In the genomic region with DNA sequence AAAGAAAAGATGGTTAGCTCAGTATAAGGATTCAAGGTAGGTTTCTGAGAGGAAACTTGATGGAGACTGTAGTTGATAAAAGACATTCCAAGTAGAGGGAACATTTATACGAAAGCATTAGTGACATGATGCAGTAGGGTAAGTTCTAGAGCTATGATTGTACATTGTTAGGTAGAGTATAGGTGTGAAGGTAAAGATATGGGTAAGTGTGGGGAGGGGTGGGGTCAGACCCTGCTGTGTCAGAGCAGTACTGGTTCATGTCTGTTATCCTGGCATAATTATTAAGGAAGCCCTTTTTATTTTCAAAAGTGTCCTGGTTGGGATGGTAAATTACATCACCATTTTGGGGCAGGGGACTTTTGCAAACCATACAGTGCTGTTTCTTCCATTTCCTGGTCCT, we compare ENCODE assay signal across 30 cellular contexts.
"Had no signal": no experiment of that assay in that cellular context is flagged by ENCODE, and none has a peak within 500 bp of the region (broad histone marks: within the 10 kb centered on the region; RNA-seq: fewer than 3 reads in every experiment).

No MANE protein-coding gene starts in this region.

- H3K4me1 Mint-ChIP-seq: activated B cell treated with CpG ODN at 0.5 μM for 24 hours; activated T-helper 17 cell treated with anti-CD3 and anti-CD28 coated beads, Interleukin-2, amount 50 U/mL, for 72 hours; T-helper 17 cell had no signal

- DNase-seq: activated B cell treated with CpG ODN at 0.5 μM for 24 hours; activated CD4-positive, alpha-beta T cell treated with anti-CD3 and anti-CD28 coated beads for 48 hours; activated CD4-positive, alpha-beta T cell treated with anti-CD3 and anti-CD28 coated beads, Interleukin-2, amount 50 U/mL, for 1 hour; activated CD4-positive, alpha-beta T cell treated with anti-CD3 and anti-CD28 coated beads, Interleukin-2, amount 50 U/mL, for 48 hours; activated CD8-positive, alpha-beta memory T cell treated with anti-CD3 and anti-CD28 coated beads for 24 hours; activated CD8-positive, alpha-beta T cell treated with anti-CD3 and anti-CD28 coated beads for 36 hours; activated effector memory CD4-positive, alpha-beta T cell treated with Interleukin-2 at 50 U/mL for 16 hours; activated gamma-delta T cell treated with Interleukin-2 at 50 U/mL for 16 hours; activated naive CD4-positive, alpha-beta T cell treated with anti-CD3 and anti-CD28 coated beads, Interleukin-2, amount 50 U/mL, for 16 hours; activated naive CD4-positive, alpha-beta T cell treated with Interleukin-2 at 50 U/mL for 16 hours; activated T-cell treated with anti-CD3 and anti-CD28 coated beads, Interleukin-2, amount 50 U/mL, for 4 hours; amniotic stem cell; anterior cingulate cortex; body of pancreas; caudate nucleus; colonic mucosa; effector CD8-positive, alpha-beta T cell; foreskin fibroblast; head of caudate nucleus; T-helper 1 cell; T-helper 17 cell; T1000; WERI-Rb-1 had no signal

- H3K4me1 ChIP-seq: body of pancreas, colonic mucosa had no signal

- H3K4me3 Mint-ChIP-seq: activated B cell treated with CpG ODN at 0.5 μM for 24 hours; activated CD8-positive, alpha-beta T cell treated with anti-CD3 and anti-CD28 coated beads for 36 hours; activated naive CD8-positive, alpha-beta T cell; activated T-cell treated with anti-CD3 and anti-CD28 coated beads, Interleukin-2, amount 50 U/mL, for 4 hours; activated T-helper 17 cell treated with anti-CD3 and anti-CD28 coated beads, Interleukin-2, amount 50 U/mL, for 72 hours; T-helper 17 cell; T-helper 2 cell treated with Interferon-gamma antibody and Interleukin-4, amounts not matched to agents 5 μg/mL and 100 μg/mL, for 36 hours had no signal

- H3K4me3 ChIP-seq: body of pancreas, colonic mucosa had no signal

- H3K9me3 Mint-ChIP-seq: activated B cell treated with CpG ODN at 0.5 μM for 24 hours; activated CD8-positive, alpha-beta T cell treated with anti-CD3 and anti-CD28 coated beads for 36 hours; activated T-cell treated with anti-CD3 and anti-CD28 coated beads, Interleukin-2, amount 50 U/mL, for 4 hours; activated T-helper 17 cell treated with anti-CD3 and anti-CD28 coated beads, Interleukin-2, amount 50 U/mL, for 72 hours; T-helper 2 cell treated with Interferon-gamma antibody and Interleukin-4, amounts not matched to agents 5 μg/mL and 100 μg/mL, for 36 hours had no signal

- H3K9me3 ChIP-seq: body of pancreas, colonic mucosa had no signal

- H3K36me3 Mint-ChIP-seq: activated naive CD8-positive, alpha-beta T cell had no signal

- H3K27me3 Mint-ChIP-seq: activated B cell treated with CpG ODN at 0.5 μM for 24 hours; activated CD8-positive, alpha-beta T cell treated with anti-CD3 and anti-CD28 coated beads for 36 hours; activated naive CD8-positive, alpha-beta T cell; activated T-helper 17 cell treated with anti-CD3 and anti-CD28 coated beads, Interleukin-2, amount 50 U/mL, for 72 hours; T-helper 17 cell had no signal

- ATAC-seq: activated CD4-positive, CD25-positive, alpha-beta regulatory T cell treated with anti-CD3 and anti-CD28 coated beads, Interleukin-2, amount 50 U/mL, for 24 hours; activated CD8-positive, alpha-beta T cell treated with anti-CD3 and anti-CD28 coated beads for 36 hours; activated T-cell treated with anti-CD3 and anti-CD28 coated beads, Interleukin-2, amount 50 U/mL, for 4 hours; activated T-helper 17 cell treated with anti-CD3 and anti-CD28 coated beads, Interleukin-2, amount 50 U/mL, for 72 hours; body of pancreas; esophagus mucosa; T-helper 17 cell had no signal

- FAIRE-seq: endometrium, frontal cortex had no signal

- H3K36me3 ChIP-seq: colonic mucosa, WERI-Rb-1 had no signal

- H3K27ac ChIP-seq: body of pancreas, colonic mucosa, WERI-Rb-1 had no signal

- H3K27ac Mint-ChIP-seq: activated B cell treated with CpG ODN at 0.5 μM for 24 hours; activated CD8-positive, alpha-beta T cell treated with anti-CD3 and anti-CD28 coated beads for 36 hours; activated naive CD8-positive, alpha-beta T cell; activated T-helper 17 cell treated with anti-CD3 and anti-CD28 coated beads, Interleukin-2, amount 50 U/mL, for 72 hours; T-helper 17 cell; T-helper 2 cell treated with Interferon-gamma antibody and Interleukin-4, amounts not matched to agents 5 μg/mL and 100 μg/mL, for 36 hours had no signal

- H3K27me3 ChIP-seq: body of pancreas, colonic mucosa had no signal
